ENCODE assay signal across 17 cellular contexts in genomic region chr17:57957886-57958285, GRCh38. TPM values are rescaled to one million over a fixed set of nuclear protein-coding genes. Genes with fewer than 3 reads are reported as not detected.
DNase-seq lines count a peak whose midpoint lies in the region; ATAC-seq, FAIRE-seq and TF ChIP-seq lines count a peak whose summit lies in the region.
"Had no signal": no experiment of that assay in that cellular context is flagged by ENCODE, and none has a peak within 500 bp of the region (broad histone marks: within the 10 kb centered on the region; RNA-seq: fewer than 3 reads in every experiment).

No MANE protein-coding gene starts in this region.

- no peak overlapping the region for H4K91ac ChIP-seq in IMR-90 (ENCODE audit: insufficient read depth, low read depth, low read length)

- H2AFZ ChIP-seq in IMR-90 (replicated peaks; ENCODE audit: low read length, poor library complexity): no peak overlapping the region

- FAIRE-seq in frontal cortex (lab: Jason Lieb, UNC): no peak

- H3K27me3 ChIP-seq in IMR-90 (ENCODE audit: control insufficient read depth, insufficient read depth, low read length): no peaks in the 10 kb centered on the region
- H3K27me3 ChIP-seq in WERI-Rb-1 (ENCODE audit: insufficient read depth, low read depth, severe bottlenecking): no peaks in the 10 kb centered on the region
- H3K27me3 ChIP-seq in spleen (replicated peaks in 1 of 7): peaks cover 0 to 85% (median 10%) of the 10 kb centered on the region in 7 donors

- H3K56ac ChIP-seq in IMR-90 (ENCODE audit: extremely low read depth, insufficient read depth, low read length): no peak overlapping the region

- no TSS peak for BruUV-seq in IMR-90 (replicated peaks; lab: Mats Ljungman, UMichigan)

- CTCF ChIA-PET in IMR-90 (lab: Yijun Ruan, JAX): no interaction called here

- no peak overlapping the region for H4K8ac ChIP-seq in IMR-90 (ENCODE audit: low read depth in 2 of 2, low read length in 2 of 2)

- peaks cover 12 to 26% of the 10 kb centered on the region in 2 experiments for H3K79me1 ChIP-seq in IMR-90 (ENCODE audit: low read depth in 1 of 2, low read length in 2 of 2)

- no peak overlapping the region for H3K14ac ChIP-seq in IMR-90 (replicated peaks; ENCODE audit: low read depth, low read length)

- H3K4ac ChIP-seq in IMR-90 (ENCODE audit: low read depth, low read length): no peak overlapping the region

- H3K9me1 ChIP-seq in IMR-90 (ENCODE audit: insufficient read depth, low read length): peaks cover 11% of the 10 kb centered on the region

- no peak for DNase-seq in IMR-90
- peak; percentile 5 for DNase-seq in WERI-Rb-1
- DNase-seq in islet precursor cell: peak; percentile 38
- DNase-seq in spleen: peak; percentile 0
- DNase-seq in frontal cortex (ENCODE audit: low spot score in 2 of 2): no peak
- DNase-seq in DMS79 treated with DMSO at 0.1 percent for 48 hours (lab: John Stamatoyannopoulos, UW): no peak
- no peak for DNase-seq in activated effector memory CD4-positive, alpha-beta T cell treated with Interleukin-2 at 50 U/mL for 16 hours
- DNase-seq: DMS153, Kasumi-1, NCI-H1105 treated with DMSO at 0.1 percent for 48 hours, NCI-H187 treated with DMSO at 0.1 percent for 48 hours, NCI-H2171, NCI-H510A treated with DMSO at 0.1 percent for 48 hours had no signal

- no peak for TF ChIP-seq RAD21 in IMR-90 (IDR thresholded peaks at IDR 0.05; ENCODE audit: low read length)

- no peak overlapping the region for H2BK15ac ChIP-seq in IMR-90 (ENCODE audit: low read depth, low read length)

- no peak overlapping the region for H2BK120ac ChIP-seq in IMR-90 (ENCODE audit: low read depth, low read length)

- H3K9me3 ChIP-seq in IMR-90 (ENCODE audit: control insufficient read depth, insufficient read depth, low read length): no peaks in the 10 kb centered on the region
- no peaks in the 10 kb centered on the region for H3K9me3 ChIP-seq in WERI-Rb-1 (ENCODE audit: severe bottlenecking)
- no peaks in the 10 kb centered on the region for H3K9me3 ChIP-seq in spleen
- H3K9me3 ChIP-seq: BLaER1, SK-N-SH had no signal

- TF ChIP-seq POLR2A in IMR-90 (IDR thresholded peaks at IDR 0.05; ENCODE audit: low read depth, low read length) (no peak), spleen (IDR thresholded peaks at IDR 0.05) (no peak)

- no peak overlapping the region for H3K18ac ChIP-seq in IMR-90 (ENCODE audit: low read depth, low read length)

- H3K4me2 ChIP-seq in IMR-90 (ENCODE audit: low read depth, low read length): no peak overlapping the region
- H3K4me2 ChIP-seq: SK-N-SH had no signal

- H2AK9ac ChIP-seq in IMR-90 (replicated peaks; ENCODE audit: low read depth, low read length, poor library complexity): no peak overlapping the region

- WGBS in IMR-90 (ENCODE audit: extremely low coverage in 2 of 2, insufficient read length in 1 of 2), 2 experiments: no CpG with 5 or more reads among the region's 3 CpGs
- WGBS in spleen, 5 donors: 86 to 94% (median 90%) methylated on average over 3 of the region's 3 CpGs

- H3K36me3 ChIP-seq in IMR-90 (ENCODE audit: control insufficient read depth, insufficient read depth, low read length) (no peaks in the 10 kb centered on the region), WERI-Rb-1 (no peaks in the 10 kb centered on the region), spleen (no peaks in the 10 kb centered on the region)
- H3K36me3 ChIP-seq: BLaER1 had no signal

- intact Hi-C loops in IMR-90 (cut with micrococcal nuclease) (no loop called here), spleen (cut with DNase I; ENCODE audit: low total_unique reads) (no loop called here)

- ATAC-seq in IMR-90 (ENCODE audit: low read depth): no peak
- ATAC-seq in GM18511 (IDR thresholded peaks at IDR 0.05; ENCODE audit: unreplicated experiment): no peak
- ATAC-seq: HCT116 had no signal

- H2BK20ac ChIP-seq in IMR-90 (ENCODE audit: low read depth, low read length): no peak overlapping the region

- TF ChIP-seq CTCF in IMR-90 (conservative IDR thresholded peaks at IDR 0.05; ENCODE audit: low read depth, low read length): no peak
- no peak for TF ChIP-seq CTCF in WERI-Rb-1 (IDR thresholded peaks at IDR 0.05; ENCODE audit: low read depth, low read length)
- TF ChIP-seq CTCF in spleen (IDR thresholded peaks at IDR 0.05 in 8 of 11, conservative IDR thresholded peaks at IDR 0.05 in 3 of 11): no peak

- no peak overlapping the region for H3K4me3 ChIP-seq in IMR-90 (ENCODE audit: insufficient read depth, low read depth, low read length)
- H3K4me3 ChIP-seq in WERI-Rb-1 (ENCODE audit: low read depth, low read length): no peak overlapping the region
- no peak overlapping the region for H3K4me3 ChIP-seq in spleen
- H3K4me3 ChIP-seq: BLaER1 had no signal

- no peak overlapping the region for H2AK5ac ChIP-seq in IMR-90 (ENCODE audit: low read depth, low read length)

- no peak overlapping the region for H3K27ac ChIP-seq in IMR-90 (ENCODE audit: insufficient read depth, low read length)
- no peak overlapping the region for H3K27ac ChIP-seq in WERI-Rb-1
- no peak overlapping the region for H3K27ac ChIP-seq in spleen
- H3K27ac ChIP-seq: BLaER1 had no signal

- H3K4me1 ChIP-seq in IMR-90 (ENCODE audit: control insufficient read depth, insufficient read depth, low read length) (peaks cover 17% of the 10 kb centered on the region), spleen (peaks cover 15 to 40% (median 33%) of the 10 kb centered on the region in 6 donors)

- no peak overlapping the region for H2BK5ac ChIP-seq in IMR-90 (ENCODE audit: low read depth, low read length, poor library complexity, severe bottlenecking)

- in situ Hi-C loops in IMR-90 (cut with MboI; ENCODE audit: low sequenced_read_pairs): no loop called here

- H3K9ac ChIP-seq in IMR-90 (ENCODE audit: low read depth, low read length): no peak overlapping the region
- H3K9ac ChIP-seq: BLaER1, SK-N-SH had no signal

- H4K20me1 ChIP-seq in IMR-90 (ENCODE audit: insufficient read depth, low read length): no peaks in the 10 kb centered on the region

- H4K5ac ChIP-seq in IMR-90 (ENCODE audit: low read depth, low read length): no peak overlapping the region

- POLR2A ChIA-PET in IMR-90 (lab: Charles Lee; ENCODE audit: unreplicated experiment): no interaction called here

- H3K23ac ChIP-seq in IMR-90 (ENCODE audit: low read depth, low read length): peak overlapping the region; percentile 16; the same call in 1 of the 2 replicates

- dilution Hi-C loops in IMR-90 (cut with HindIII; ENCODE audit: low sequenced_read_pairs, unreplicated experiment): no loop called here

TF ChIP-seq in IMR-90, 13 proteins besides CTCF, POLR2A, EP300 and RAD21:
- TF ChIP-seq NFE2L2 (IDR thresholded peaks at IDR 0.05; ENCODE audit: low read depth, low read length) (no peak), ELK1 (IDR thresholded peaks at IDR 0.05; ENCODE audit: borderline replicate concordance, low read depth, low read length) (no peak), RFX5 (IDR thresholded peaks at IDR 0.05; ENCODE audit: low read depth, low read length) (no peak), CHD1 (IDR thresholded peaks at IDR 0.05; ENCODE audit: low read depth, low read length) (no peak), SMC3 (IDR thresholded peaks at IDR 0.05; ENCODE audit: low read depth, low read length) (no peak), CEBPB (IDR thresholded peaks at IDR 0.05; ENCODE audit: low read depth, low read length) (no peak), FOS (IDR thresholded peaks at IDR 0.05; ENCODE audit: low read depth, low read length) (no peak), MAFK (IDR thresholded peaks at IDR 0.05; ENCODE audit: low read depth, low read length) (no peak), USF2 (IDR thresholded peaks at IDR 0.05; ENCODE audit: low read depth, low read length) (no peak), MXI1 (IDR thresholded peaks at IDR 0.05; ENCODE audit: borderline replicate concordance, low read depth, low read length) (no peak), MAZ (IDR thresholded peaks at IDR 0.05; ENCODE audit: borderline replicate concordance, low read depth, low read length) (no peak), BHLHE40 (IDR thresholded peaks at IDR 0.05; ENCODE audit: low read depth, low read length) (no peak)

RNA-seq across cellular contexts. Expression of gene CUEDC1, which starts 2.7 kb away (rescaled TPM):
- total RNA-seq in IMR-90 (2012; rRNA removed) (4.1 and 4.2 TPM in 2 replicates), spleen (10 to 100 TPM; 13.2 to 23.5 (median 16.7) TPM), frontal cortex (6.5 TPM)
- polyA plus RNA-seq in IMR-90 (2012; rRNA removed) (21.2 and 22.6 TPM in 2 replicates), spleen (10 to 100 TPM in 1 of 3 donors, 1 to 10 TPM in 2; 5.4 to 15.7 (median 5.4) TPM)
- polyA plus RNA-seq in IMR-90 (2012; cell fraction: cytosol; rRNA removed): 16.0 and 18.8 TPM in 2 replicates
- 69.3 and 81.4 TPM in 2 replicates for polyA plus RNA-seq in IMR-90 (2012; cell fraction: nucleus; rRNA removed; ENCODE audit: low replicate concordance)

RNA-seq across cellular contexts. Expression of gene VEZF1, which starts 30.2 kb away (rescaled TPM):
- total RNA-seq in IMR-90 (2012; rRNA removed) (40.3 and 42.1 TPM in 2 replicates), spleen (10 to 100 TPM; 43.0 to 59.9 (median 54.2) TPM), frontal cortex (59.5 TPM)
- polyA plus RNA-seq in IMR-90 (2012; rRNA removed) (21.1 and 22.4 TPM in 2 replicates), spleen (10 to 100 TPM in 2 of 3 donors, 1 to 10 TPM in 1; 10.0 to 19.1 (median 10.2) TPM)
- 7.6 and 9.8 TPM in 2 replicates for polyA plus RNA-seq in IMR-90 (2012; cell fraction: cytosol; rRNA removed)
- 11.5 and 37.6 TPM in 2 replicates for polyA plus RNA-seq in IMR-90 (2012; cell fraction: nucleus; rRNA removed; ENCODE audit: low replicate concordance)

RNA-seq across cellular contexts. Expression of gene SRSF1, which starts 49.2 kb away (rescaled TPM):
- total RNA-seq in IMR-90 (2012; rRNA removed) (357 and 513 TPM in 2 replicates), spleen (100 to 1,000 TPM; 165 to 213 (median 174) TPM), frontal cortex (373 TPM)
- polyA plus RNA-seq in IMR-90 (2012; rRNA removed) (155 and 190 TPM in 2 replicates), spleen (10 to 100 TPM; 65.8 to 90.4 (median 88.2) TPM)
- polyA plus RNA-seq in IMR-90 (2012; cell fraction: cytosol; rRNA removed): 73.2 and 182 TPM in 2 replicates
- 328 and 661 TPM in 2 replicates for polyA plus RNA-seq in IMR-90 (2012; cell fraction: nucleus; rRNA removed; ENCODE audit: low replicate concordance)

Comparison
In these comparisons a context has a peak if more than half of its experiments do, and no peak if none do; other contexts are left out.
1. DNase-seq: peak in WERI-Rb-1 (single experiment), islet precursor cell (single experiment) and spleen (single experiment); none in IMR-90 (single experiment), frontal cortex (0 of 2), DMS79 treated with DMSO at 0.1 percent for 48 hours (single experiment) and activated effector memory CD4-positive, alpha-beta T cell treated with Interleukin-2 at 50 U/mL for 16 hours (single experiment).